ENCODE assay signal across 23 cellular contexts in the genomic region with DNA sequence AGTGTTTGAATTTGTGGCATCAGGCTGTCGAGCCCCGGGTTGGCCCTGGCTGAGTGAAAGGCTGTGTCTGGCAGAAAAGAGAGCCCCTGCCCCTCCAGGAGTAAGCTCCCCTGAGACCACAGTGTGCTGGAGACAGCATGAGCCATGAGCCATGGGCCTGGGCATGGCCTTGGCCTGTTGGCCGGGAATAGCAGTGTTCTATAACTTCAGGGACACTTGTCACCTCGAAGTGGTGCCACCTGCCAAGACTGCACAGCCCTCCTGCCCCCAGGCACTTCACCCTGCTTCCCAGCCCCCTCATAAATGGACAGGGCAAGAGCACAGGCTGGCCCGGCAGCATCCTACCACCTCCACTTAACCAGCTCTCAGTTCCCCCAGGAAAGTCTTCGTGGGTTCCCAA. TPM values are rescaled to one million over a fixed set of nuclear protein-coding genes. Genes with fewer than 3 reads are reported as not detected.
A peak's percentile ranks its signal among the peaks of the same experiment; 100 is the strongest.
DNase-seq lines count a peak whose midpoint lies in the region; ATAC-seq and TF ChIP-seq lines count a peak whose summit lies in the region.
"Had no signal": no experiment of that assay in that cellular context is flagged by ENCODE, and none has a peak within 500 bp of the region (broad histone marks: within the 10 kb centered on the region; RNA-seq: fewer than 3 reads in every experiment).

No MANE protein-coding gene starts in this region.

- POLR2A ChIA-PET in T-cell (lab: Charles Lee), result no interaction called here

- H3K9me3 ChIP-seq in left ventricle myocardium inferior (replicated peaks) (no peaks in the 10 kb centered on the region), thoracic aorta (no peaks in the 10 kb centered on the region)
- H3K9me3 ChIP-seq: suprapubic skin had no signal

- H3K9me3 Mint-ChIP-seq in activated naive CD8-positive, alpha-beta T cell (ENCODE audit: low read depth), result no peaks in the 10 kb centered on the region
- H3K9me3 Mint-ChIP-seq in activated naive CD8-positive, alpha-beta T cell treated with anti-CD3 and anti-CD28 coated beads, Interleukin-2, amount 50 U/mL, for 24 hours, result no peaks in the 10 kb centered on the region
- H3K9me3 Mint-ChIP-seq in T-cell, result no peaks in the 10 kb centered on the region
- H3K9me3 Mint-ChIP-seq: activated CD4-positive, alpha-beta T cell treated with anti-CD3 and anti-CD28 coated beads, Interleukin-2, amount 10 ng/mL, durations not matched to agents 24 days and 14 days; activated naive CD4-positive, alpha-beta T cell treated with anti-CD3 and anti-CD28 coated beads, Interleukin-2, amount 50 U/mL, for 24 hours; activated T-cell treated with anti-CD3 and anti-CD28 coated beads, Interleukin-2, amount 50 U/mL, for 4 hours; memory B cell; nephron progenitor cell had no signal

- peak overlapping the region; percentile 87 for H3K27ac Mint-ChIP-seq in activated naive CD8-positive, alpha-beta T cell
- no peak overlapping the region for H3K27ac Mint-ChIP-seq in activated naive CD8-positive, alpha-beta T cell treated with anti-CD3 and anti-CD28 coated beads, Interleukin-2, amount 50 U/mL, for 24 hours
- H3K27ac Mint-ChIP-seq in T-cell, result peak overlapping the region; percentile 84 to 86
- H3K27ac Mint-ChIP-seq: memory B cell, nephron progenitor cell had no signal

- CTCF ChIA-PET in T-cell (lab: Charles Lee), result no interaction called here

- no peak for TF ChIP-seq CTCF in left ventricle myocardium inferior (IDR thresholded peaks at IDR 0.05; ENCODE audit: borderline replicate concordance)
- no peak for TF ChIP-seq CTCF in thoracic aorta (IDR thresholded peaks at IDR 0.05)

- no peak for ATAC-seq in activated naive CD8-positive, alpha-beta T cell treated with anti-CD3 and anti-CD28 coated beads, Interleukin-2, amount 50 U/mL, for 24 hours
- no peak for ATAC-seq in T-cell (replicated peaks in 1 of 4)
- ATAC-seq in thoracic aorta (ENCODE audit: insufficient number of reproducible peaks, low FRiP score, low read depth), result no peak
- ATAC-seq: activated T-cell treated with anti-CD3 and anti-CD28 coated beads, Interleukin-2, amount 50 U/mL, for 4 hours; foreskin keratinocyte had no signal

- H3K4me3 Mint-ChIP-seq in activated naive CD8-positive, alpha-beta T cell, result no peak overlapping the region
- H3K4me3 Mint-ChIP-seq in activated naive CD8-positive, alpha-beta T cell treated with anti-CD3 and anti-CD28 coated beads, Interleukin-2, amount 50 U/mL, for 24 hours, result no peak overlapping the region
- no peak overlapping the region for H3K4me3 Mint-ChIP-seq in T-cell
- H3K4me3 Mint-ChIP-seq: activated CD4-positive, alpha-beta T cell treated with anti-CD3 and anti-CD28 coated beads, Interleukin-2, amount 10 ng/mL, durations not matched to agents 24 days and 14 days; activated naive CD4-positive, alpha-beta T cell treated with anti-CD3 and anti-CD28 coated beads, Interleukin-2, amount 50 U/mL, for 24 hours; activated T-cell treated with anti-CD3 and anti-CD28 coated beads, Interleukin-2, amount 50 U/mL, for 4 hours; memory B cell; nephron progenitor cell had no signal

- no peaks in the 10 kb centered on the region for H3K27me3 ChIP-seq in left ventricle myocardium inferior (ENCODE audit: low read depth)
- no peaks in the 10 kb centered on the region for H3K27me3 ChIP-seq in thoracic aorta (replicated peaks; ENCODE audit: insufficient read depth)
- H3K27me3 ChIP-seq: brain microvascular endothelial cell, foreskin keratinocyte, suprapubic skin had no signal

- intact Hi-C loops in left ventricle myocardium inferior (cut with micrococcal nuclease), result no loop called here

- H3K27me3 Mint-ChIP-seq in activated naive CD8-positive, alpha-beta T cell, result no peaks in the 10 kb centered on the region
- no peaks in the 10 kb centered on the region for H3K27me3 Mint-ChIP-seq in activated naive CD8-positive, alpha-beta T cell treated with anti-CD3 and anti-CD28 coated beads, Interleukin-2, amount 50 U/mL, for 24 hours
- H3K27me3 Mint-ChIP-seq in T-cell, result no peaks in the 10 kb centered on the region
- H3K27me3 Mint-ChIP-seq: activated CD4-positive, alpha-beta T cell treated with anti-CD3 and anti-CD28 coated beads, Interleukin-2, amount 10 ng/mL, durations not matched to agents 24 days and 14 days; activated naive CD4-positive, alpha-beta T cell treated with anti-CD3 and anti-CD28 coated beads, Interleukin-2, amount 50 U/mL, for 24 hours; memory B cell had no signal

- H3K4me1 Mint-ChIP-seq in activated naive CD8-positive, alpha-beta T cell (ENCODE audit: low read depth), result peaks cover 61% of the 10 kb centered on the region
- H3K4me1 Mint-ChIP-seq in activated naive CD8-positive, alpha-beta T cell treated with anti-CD3 and anti-CD28 coated beads, Interleukin-2, amount 50 U/mL, for 24 hours, result peaks cover 47% of the 10 kb centered on the region
- H3K4me1 Mint-ChIP-seq in T-cell, result peaks cover 41 to 61% (median 46%) of the 10 kb centered on the region in 3 donors

- peaks cover 99% of the 10 kb centered on the region for H3K4me1 ChIP-seq in left ventricle myocardium inferior
- peaks cover 37 to 73% of the 10 kb centered on the region in 2 donors for H3K4me1 ChIP-seq in thoracic aorta (ENCODE audit: control insufficient read depth in 1 of 2, low read depth in 2 of 2)

- DNase-seq in activated naive CD8-positive, alpha-beta T cell treated with anti-CD3 and anti-CD28 coated beads, Interleukin-2, amount 50 U/mL, for 24 hours, result no peak
- DNase-seq in T-cell, result no peak
- peak; percentile 59 for DNase-seq in left ventricle myocardium inferior
- no peak for DNase-seq in thoracic aorta (ENCODE audit: low spot score)
- DNase-seq in stimulated activated CD4-positive, alpha-beta T cell treated with anti-CD3 and anti-CD28 coated beads, Interleukin-1b, Interleukin-23, amount 100 ng/mL, for 48 hours, result no peak
- DNase-seq in HuH-7 (ENCODE audit: low spot score), result no peak
- no peak for DNase-seq in dedifferentiated amniotic fluid mesenchymal stem cell (ENCODE audit: extremely low spot score)
- DNase-seq: activated CD4-positive, alpha-beta T cell treated with anti-CD3 and anti-CD28 coated beads, Interleukin-2, amount 10 ng/mL, durations not matched to agents 24 days and 14 days; activated T-cell treated with anti-CD3 and anti-CD28 coated beads, Interleukin-2, amount 50 U/mL, for 4 hours; brain microvascular endothelial cell; COR-L47; dermis blood vessel endothelial cell; foreskin keratinocyte; GOT3; NCI-H2081; NCI-H446 treated with DMSO at 0.1 percent for 48 hours; nephron progenitor cell; stimulated activated CD4-positive, alpha-beta T cell treated with anti-CD3 and anti-CD28 coated beads, Interleukin-4, amount 100 ng/mL, for 4 hours had no signal

- H3K27ac ChIP-seq in left ventricle myocardium inferior (replicated peaks) (peak overlapping the region; percentile 91), thoracic aorta (peak overlapping the region; percentile 63 to 69)
- H3K27ac ChIP-seq: brain microvascular endothelial cell, epithelial cell of prostate, foreskin keratinocyte, suprapubic skin had no signal

- no peak overlapping the region for H3K4me3 ChIP-seq in left ventricle myocardium inferior
- no peak overlapping the region for H3K4me3 ChIP-seq in thoracic aorta
- H3K4me3 ChIP-seq: suprapubic skin had no signal

- H3K36me3 ChIP-seq in left ventricle myocardium inferior, result peaks cover 17% of the 10 kb centered on the region
- peaks cover 18% of the 10 kb centered on the region for H3K36me3 ChIP-seq in thoracic aorta
- H3K36me3 ChIP-seq: brain microvascular endothelial cell had no signal

- no peaks in the 10 kb centered on the region for H3K36me3 Mint-ChIP-seq in activated naive CD8-positive, alpha-beta T cell
- H3K36me3 Mint-ChIP-seq in activated naive CD8-positive, alpha-beta T cell treated with anti-CD3 and anti-CD28 coated beads, Interleukin-2, amount 50 U/mL, for 24 hours (ENCODE audit: low read depth), result peaks cover 3% of the 10 kb centered on the region
- H3K36me3 Mint-ChIP-seq in T-cell, result peaks cover 7% of the 10 kb centered on the region
- H3K36me3 Mint-ChIP-seq: activated naive CD4-positive, alpha-beta T cell treated with anti-CD3 and anti-CD28 coated beads, Interleukin-2, amount 50 U/mL, for 24 hours had no signal

RNA-seq across cellular contexts. Expression of gene SUSD2, which starts 20.7 kb away (rescaled TPM):
- total RNA-seq in T-cell (1 to 10 TPM; 1.3 to 2.3 (median 1.6) TPM), left ventricle myocardium inferior (3.2 TPM), thoracic aorta (10 to 100 TPM; 16.8 to 43.2 TPM)
